Comparison of ENCODE assay signal across 14 cellular contexts in the genomic region with DNA sequence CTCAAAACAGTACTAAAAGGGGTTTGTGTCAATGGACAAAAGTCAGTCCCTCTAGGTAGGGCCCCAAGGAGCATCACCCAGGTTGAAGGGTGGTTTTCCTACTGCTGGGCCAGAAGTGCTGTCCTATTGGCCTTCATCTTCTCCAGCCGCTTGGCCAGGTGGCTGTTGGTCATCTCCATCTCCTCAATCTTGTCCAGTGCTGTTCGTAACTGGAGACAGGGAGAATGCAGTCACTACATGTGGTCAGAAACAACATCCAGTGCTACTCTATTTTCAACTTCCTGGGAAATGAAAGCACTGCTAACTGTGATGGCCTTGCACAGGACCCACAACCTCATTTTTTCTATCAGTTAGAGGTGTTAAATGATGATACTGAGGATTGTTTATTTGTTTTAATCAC.
A peak's percentile ranks its signal among the peaks of the same experiment; 100 is the strongest.
DNase-seq lines count a peak whose midpoint lies in the region; ATAC-seq and TF ChIP-seq lines count a peak whose summit lies in the region.
"Had no signal": no experiment of that assay in that cellular context is flagged by ENCODE, and none has a peak within 500 bp of the region (broad histone marks: within the 10 kb centered on the region; RNA-seq: fewer than 3 reads in every experiment).

No MANE protein-coding gene starts in this region.

- H2AFZ ChIP-seq in PC-9, result no peak overlapping the region

- no peak overlapping the region for H3K4me3 Mint-ChIP-seq in CD8-positive, alpha-beta T cell
- H3K4me3 Mint-ChIP-seq: nephron had no signal

- H3K9me3 ChIP-seq in CD8-positive, alpha-beta T cell (ENCODE audit: low read length), result no peaks in the 10 kb centered on the region
- no peaks in the 10 kb centered on the region for H3K9me3 ChIP-seq in PC-9 (ENCODE audit: insufficient read depth, low read depth)
- no peaks in the 10 kb centered on the region for H3K9me3 ChIP-seq in esophagus squamous epithelium
- H3K9me3 ChIP-seq in gastrocnemius medialis, result no peaks in the 10 kb centered on the region
- H3K9me3 ChIP-seq: Caco-2, MG63, tibial nerve had no signal

- H3K9me2 ChIP-seq in PC-9 (ENCODE audit: insufficient read depth), result no peaks in the 10 kb centered on the region

- H4K20me1 ChIP-seq in PC-9 (ENCODE audit: insufficient read depth), result no peaks in the 10 kb centered on the region

- intact Hi-C loops in CD8-positive, alpha-beta T cell (cut with DNase I, micrococcal nuclease), result no loop called here
- intact Hi-C loops in PC-9 (cut with micrococcal nuclease; ENCODE audit: unreplicated experiment) (loop anchor here (10.0 kb wide), 1 partner anchor 161 kb away; no protein-coding TSS in a partner anchor), esophagus squamous epithelium (cut with DNase I) (no loop called here), gastrocnemius medialis (cut with DNase I; ENCODE audit: low total_unique reads) (loop anchor here (2.0 kb wide), 1 partner anchor 61 kb away; the partner anchor contains the start of genes EPM2AIP1 and MLH1)

- H3F3A ChIP-seq in PC-9 (ENCODE audit: insufficient read depth, low read depth), result no peaks in the 10 kb centered on the region

- TF ChIP-seq CTCF in CD8-positive, alpha-beta T cell (IDR thresholded peaks at IDR 0.05), result no peak
- no peak for TF ChIP-seq CTCF in PC-9 (conservative IDR thresholded peaks at IDR 0.05)
- no peak for TF ChIP-seq CTCF in esophagus squamous epithelium (IDR thresholded peaks at IDR 0.05)
- no peak for TF ChIP-seq CTCF in gastrocnemius medialis (IDR thresholded peaks at IDR 0.05 in 4 of 5, conservative IDR thresholded peaks at IDR 0.05 in 1 of 5)

- no peak overlapping the region for H3K4me3 ChIP-seq in CD8-positive, alpha-beta T cell (ENCODE audit: low read depth, low read length)
- H3K4me3 ChIP-seq in PC-9 (no peak overlapping the region), esophagus squamous epithelium (no peak overlapping the region), gastrocnemius medialis (no peak overlapping the region)
- H3K4me3 ChIP-seq: MG63, SK-N-MC, tibial nerve had no signal

- POLR2A ChIA-PET in CD8-positive, alpha-beta T cell (lab: Charles Lee), result interaction anchor here (0.7 kb wide), 1 partner anchor 55 kb away, joined by 3 read pairs; no protein-coding TSS in a partner anchor
- POLR2A ChIA-PET in PC-9 (lab: Charles Lee; ENCODE audit: unreplicated experiment), result no interaction called here

- DNase-seq in CD8-positive, alpha-beta T cell, result no peak
- DNase-seq in PC-9 (no peak), esophagus squamous epithelium (lab: John Stamatoyannopoulos, UW) (no peak), gastrocnemius medialis (peak; percentile 46 to 57), T-helper 2 cell (no peak), amygdala (lab: John Stamatoyannopoulos, UW) (no peak)
- no peak for DNase-seq in stimulated activated CD4-positive, alpha-beta T cell treated with anti-CD3 and anti-CD28 coated beads, Interleukin-12 subunit alpha, Interleukin-12 subunit beta, amount 100 ng/mL, for 4 hours
- DNase-seq: Caco-2; MG63; stimulated activated CD4-positive, alpha-beta T cell treated with anti-CD3 and anti-CD28 coated beads, Interleukin-1b, Interleukin-23, amount 100 ng/mL, for 48 hours had no signal

- peaks cover 86% of the 10 kb centered on the region for H3K36me3 Mint-ChIP-seq in CD8-positive, alpha-beta T cell

- in situ Hi-C loops in gastrocnemius medialis (cut with MboI; ENCODE audit: low sequenced_read_pairs in 4 of 4), result no loop called here

- CTCF ChIA-PET in CD8-positive, alpha-beta T cell (lab: Charles Lee), result no interaction called here
- CTCF ChIA-PET in PC-9 (lab: Charles Lee), result no interaction called here

- peak overlapping the region; percentile 32 for H3K27ac Mint-ChIP-seq in CD8-positive, alpha-beta T cell

- ATAC-seq in CD8-positive, alpha-beta T cell, result no peak
- ATAC-seq in gastrocnemius medialis (peak; percentile 59 to 66), HG02884 (IDR thresholded peaks at IDR 0.05; ENCODE audit: unreplicated experiment) (no peak)

- no peaks in the 10 kb centered on the region for H3K27me3 ChIP-seq in CD8-positive, alpha-beta T cell (ENCODE audit: insufficient read depth, low read length)
- H3K27me3 ChIP-seq in PC-9 (ENCODE audit: insufficient read depth, low read depth) (no peaks in the 10 kb centered on the region), esophagus squamous epithelium (no peaks in the 10 kb centered on the region), gastrocnemius medialis (no peaks in the 10 kb centered on the region)
- H3K27me3 ChIP-seq: MG63, tibial nerve had no signal

- H3K4me2 ChIP-seq in PC-9, result no peak overlapping the region

- no peak overlapping the region for H3K27ac ChIP-seq in CD8-positive, alpha-beta T cell (ENCODE audit: low read depth, low read length)
- H3K27ac ChIP-seq in PC-9, result no peak overlapping the region
- peak overlapping the region in 3 of 4 donors; percentile 61 to 74 (median 65) for H3K27ac ChIP-seq in esophagus squamous epithelium
- peak overlapping the region; percentile 86 to 90 (median 89) for H3K27ac ChIP-seq in gastrocnemius medialis
- H3K27ac ChIP-seq: SK-N-MC had no signal

- WGBS in esophagus squamous epithelium, 2 donors, result 93 to 100% methylated on average over 2 of the region's 2 CpGs

- TSS peak; percentile 12 for BruUV-seq in PC-9 (replicated peaks; lab: Mats Ljungman, UMichigan)

- peaks cover 37% of the 10 kb centered on the region for H3K36me3 ChIP-seq in CD8-positive, alpha-beta T cell (ENCODE audit: insufficient read depth, low read length)
- H3K36me3 ChIP-seq in PC-9 (ENCODE audit: low read depth), result peaks cover 8% of the 10 kb centered on the region; the same call in 1 of the 2 replicates
- H3K36me3 ChIP-seq in esophagus squamous epithelium, result peaks cover 12 to 100% (median 35%) of the 10 kb centered on the region in 3 donors
- H3K36me3 ChIP-seq in gastrocnemius medialis, result peaks cover 0 to 62% of the 10 kb centered on the region in 2 donors

- H3K9me3 Mint-ChIP-seq in CD8-positive, alpha-beta T cell, result no peaks in the 10 kb centered on the region
- H3K9me3 Mint-ChIP-seq: nephron had no signal

- no peaks in the 10 kb centered on the region for H3K4me1 Mint-ChIP-seq in CD8-positive, alpha-beta T cell (ENCODE audit: low read depth)

- H3K27me3 Mint-ChIP-seq in CD8-positive, alpha-beta T cell (ENCODE audit: low read depth), result no peaks in the 10 kb centered on the region

- TF ChIP-seq POLR2A in esophagus squamous epithelium (IDR thresholded peaks at IDR 0.05) (no peak), gastrocnemius medialis (IDR thresholded peaks at IDR 0.05) (no peak)

- H3K4me1 ChIP-seq in CD8-positive, alpha-beta T cell (ENCODE audit: insufficient read depth, low read length), result no peaks in the 10 kb centered on the region
- H3K4me1 ChIP-seq in PC-9 (replicated peaks; ENCODE audit: insufficient read depth) (no peaks in the 10 kb centered on the region), esophagus squamous epithelium (peaks cover 0 to 21% (median 11%) of the 10 kb centered on the region in 3 donors), gastrocnemius medialis (peaks cover 35 to 49% of the 10 kb centered on the region in 2 donors)
- H3K4me1 ChIP-seq: Caco-2 had no signal

- no peaks in the 10 kb centered on the region for H3K79me2 ChIP-seq in PC-9 (ENCODE audit: low read depth)

Comparison
In these comparisons a context has a peak if more than half of its experiments do, and no peak if none do; other contexts are left out.
1. ATAC-seq: peak in gastrocnemius medialis (2 of 2); none in CD8-positive, alpha-beta T cell (single experiment) and HG02884 (single experiment).
2. DNase-seq: peak in gastrocnemius medialis (2 of 2); none in CD8-positive, alpha-beta T cell (0 of 7), PC-9 (0 of 2), esophagus squamous epithelium (single experiment), T-helper 2 cell (0 of 5), stimulated activated CD4-positive, alpha-beta T cell treated with anti-CD3 and anti-CD28 coated beads, Interleukin-12 subunit alpha, Interleukin-12 subunit beta, amount 100 ng/mL, for 4 hours (single experiment) and amygdala (0 of 56).
3. H3K27ac ChIP-seq: peak in esophagus squamous epithelium (3 of 4) and gastrocnemius medialis (4 of 4); none in CD8-positive, alpha-beta T cell (single experiment) and PC-9 (single experiment).
4. intact Hi-C loops: an anchor here in PC-9 (10.0 kb wide) and gastrocnemius medialis (2.0 kb wide); none called in CD8-positive, alpha-beta T cell and esophagus squamous epithelium.